Comparison of ENCODE assay signal across 8 cellular contexts in genomic region chrX:129930941-129931410, GRCh38. TPM values are rescaled to one million over a fixed set of nuclear protein-coding genes. Genes with fewer than 3 reads are reported as not detected.
A peak's percentile ranks its signal among the peaks of the same experiment; 100 is the strongest.
DNase-seq lines count a peak whose midpoint lies in the region; ATAC-seq and TF ChIP-seq lines count a peak whose summit lies in the region.

No MANE protein-coding gene starts in this region.

- TF ChIP-seq CTCF in OCI-LY1 (IDR thresholded peaks at IDR 0.05; ENCODE audit: low read length) (no peak), neutrophil (IDR thresholded peaks at IDR 0.05) (no peak)

- peaks cover 4% of the 10 kb centered on the region; the same call in 1 of the 2 replicates for H3F3A ChIP-seq in OCI-LY1 (ENCODE audit: insufficient read depth, low read length)

- H3K9me3 ChIP-seq in OCI-LY1 (ENCODE audit: low read length) (no peaks in the 10 kb centered on the region), endocrine pancreas (ENCODE audit: control insufficient read depth, low read length) (no peaks in the 10 kb centered on the region), neutrophil (no peaks in the 10 kb centered on the region)

- H3K27ac ChIP-seq in OCI-LY1 (ENCODE audit: low read depth, low read length, poor library complexity, severe bottlenecking), result peak overlapping the region; percentile 86
- peak overlapping the region; percentile 93 for H3K27ac ChIP-seq in neutrophil

- ATAC-seq in GM19463 (IDR thresholded peaks at IDR 0.05; ENCODE audit: unreplicated experiment), result no peak

- no peak overlapping the region for H2AFZ ChIP-seq in OCI-LY1 (ENCODE audit: low read length)

- no peaks in the 10 kb centered on the region for H3K27me3 ChIP-seq in OCI-LY1 (ENCODE audit: insufficient read depth, low read length)
- no peaks in the 10 kb centered on the region for H3K27me3 ChIP-seq in endocrine pancreas (ENCODE audit: control insufficient read depth, insufficient read depth, low read length)
- peaks cover 8% of the 10 kb centered on the region for H3K27me3 ChIP-seq in neutrophil

- H4K20me1 ChIP-seq in OCI-LY1 (ENCODE audit: insufficient read depth, low read length), result no peaks in the 10 kb centered on the region

- H3K79me2 ChIP-seq in OCI-LY1 (ENCODE audit: insufficient read depth, low read length), result no peaks in the 10 kb centered on the region

- H3K9ac ChIP-seq in OCI-LY1 (ENCODE audit: low read length) (peak overlapping the region; percentile 55), endocrine pancreas (ENCODE audit: control insufficient read depth, insufficient read depth, low read length) (peak overlapping the region; percentile 84)

- H3K36me3 ChIP-seq in OCI-LY1 (ENCODE audit: insufficient read depth, low read length) (peaks cover 27% of the 10 kb centered on the region), endocrine pancreas (ENCODE audit: control insufficient read depth, insufficient read depth, low read length) (no peaks in the 10 kb centered on the region), neutrophil (no peaks in the 10 kb centered on the region)

- H3K4me2 ChIP-seq in OCI-LY1 (ENCODE audit: low read length), result peak overlapping the region; percentile 90

- H3K4me3 ChIP-seq in OCI-LY1 (ENCODE audit: low read depth, low read length, poor library complexity, severe bottlenecking) (peak overlapping the region; percentile 86), endocrine pancreas (ENCODE audit: control insufficient read depth, insufficient read depth, low read length) (peak overlapping the region; percentile 42), neutrophil (ENCODE audit: low read depth in 1 of 2, low read length in 1 of 2) (peak overlapping the region; percentile 57 to 68)

- peaks cover 4% of the 10 kb centered on the region for H3K4me1 ChIP-seq in OCI-LY1 (ENCODE audit: insufficient read depth, low read length, severe bottlenecking)
- no peaks in the 10 kb centered on the region for H3K4me1 ChIP-seq in endocrine pancreas (ENCODE audit: control insufficient read depth, insufficient read depth, low read length)
- peaks cover 22 to 25% of the 10 kb centered on the region in 2 experiments for H3K4me1 ChIP-seq in neutrophil (ENCODE audit: control insufficient read depth in 1 of 2, insufficient read depth in 1 of 2, low read depth in 1 of 2, low read length in 1 of 2)

- H3K9me2 ChIP-seq in OCI-LY1 (ENCODE audit: low read depth, low read length), result no peaks in the 10 kb centered on the region

- intact Hi-C loops in posterior vena cava (cut with DNase I), result no loop called here

- DNase-seq in DMS 273 (lab: John Stamatoyannopoulos, UW; ENCODE audit: unreplicated experiment) (peak; percentile 51), DMS 273 treated with DMSO at 0.1 percent for 48 hours (lab: John Stamatoyannopoulos, UW) (no peak), posterior vena cava (ENCODE audit: low spot score) (no peak)
- DNase-seq in stimulated activated CD4-positive, alpha-beta T cell treated with anti-CD3 and anti-CD28 coated beads, Interleukin-15, amount 100 ng/mL, for 24 hours, result no peak

RNA-seq across cellular contexts. Expression of gene UTP14A, which starts 25.0 kb away (rescaled TPM):
- total RNA-seq in posterior vena cava, result 10 to 100 TPM; 13.2 to 14.3 TPM

RNA-seq across cellular contexts. Expression of gene BCORL1, which starts 51.5 kb away (rescaled TPM):
- total RNA-seq in posterior vena cava, result 10 to 100 TPM; 14.8 to 17.7 TPM
